In genomic region chr3:52752045-52752660, GRCh38 we compare ENCODE assay signal across 1 cellular context.
TF ChIP-seq lines count a peak whose summit lies in the region.

No MANE protein-coding gene starts in this region.

TF ChIP-seq in IMR-90, 13 proteins besides CTCF, POLR2A, EP300 and RAD21:
- TF ChIP-seq FOS (IDR thresholded peaks at IDR 0.05; ENCODE audit: low read depth, low read length) (no peak), CHD1 (IDR thresholded peaks at IDR 0.05; ENCODE audit: low read depth, low read length) (no peak), ELK1 (IDR thresholded peaks at IDR 0.05; ENCODE audit: borderline replicate concordance, low read depth, low read length) (no peak), MAFK (IDR thresholded peaks at IDR 0.05; ENCODE audit: low read depth, low read length) (peak; percentile 93), NFE2L2 (IDR thresholded peaks at IDR 0.05; ENCODE audit: low read depth, low read length) (peak; percentile 97)
